8 cellular contexts compared by ENCODE assay signal in genomic region chr2:156340818-156341481, GRCh38. TPM values are rescaled to one million over a fixed set of nuclear protein-coding genes. Genes with fewer than 3 reads are reported as not detected.
DNase-seq lines count a peak whose midpoint lies in the region; ATAC-seq lines count a peak whose summit lies in the region.

No MANE protein-coding gene starts in this region.

- in situ Hi-C loops in GM23248 (cut with MboI): no loop called here

- peak overlapping the region; percentile 99 for H3K4me3 ChIP-seq in GM23248
- H3K4me3 ChIP-seq in iPS-18c (ENCODE audit: insufficient read depth, low read depth, low read length): peak overlapping the region; percentile 86

- H3K27ac Mint-ChIP-seq in activated naive CD8-positive, alpha-beta T cell treated with anti-CD3 and anti-CD28 coated beads, Interleukin-2, amount 10 ng/mL, durations not matched to agents 7 days and 5 days: peak overlapping the region; percentile 97

- no peaks in the 10 kb centered on the region for H3K9me2 ChIP-seq in GM23248 (ENCODE audit: insufficient read depth)

- H3K4me1 ChIP-seq in ES-I3 (ENCODE audit: insufficient read depth, low read length) (no peaks in the 10 kb centered on the region; the same call in 1 of the 2 replicates), GM23248 (ENCODE audit: insufficient read depth) (peaks cover 35% of the 10 kb centered on the region)

- H4K20me1 ChIP-seq in GM23248 (ENCODE audit: insufficient read depth): no peaks in the 10 kb centered on the region

- POLR2A ChIA-PET in activated naive CD8-positive, alpha-beta T cell treated with anti-CD3 and anti-CD28 coated beads, Interleukin-2, amount 10 ng/mL, durations not matched to agents 7 days and 5 days (lab: Charles Lee): interaction anchor here (1.0 to 2.7 kb wide), 5 partner anchors 10 to 248 kb away, joined by 3 to 14 read pairs (median 3); partner anchors contain the start of gene GPD2

- peak overlapping the region; percentile 95 for H3K4me3 Mint-ChIP-seq in activated naive CD8-positive, alpha-beta T cell treated with anti-CD3 and anti-CD28 coated beads, Interleukin-2, amount 10 ng/mL, durations not matched to agents 7 days and 5 days

- 7 to 9% methylated on average over 16 of the region's 16 CpGs for WGBS in GM23248 (ENCODE audit: low coverage in 1 of 2, low lambda C conversion rate in 2 of 2, missing lambda C conversion rate in 2 of 2), 2 experiments

- no peak for ATAC-seq in activated naive CD8-positive, alpha-beta T cell treated with anti-CD3 and anti-CD28 coated beads, Interleukin-2, amount 10 ng/mL, durations not matched to agents 7 days and 5 days (ENCODE audit: low read depth)

- H3K36me3 ChIP-seq in ES-I3 (ENCODE audit: insufficient read depth, low read length) (no peaks in the 10 kb centered on the region), GM23248 (ENCODE audit: low read depth) (no peaks in the 10 kb centered on the region)

- no peaks in the 10 kb centered on the region for H3K27me3 ChIP-seq in GM23248 (replicated peaks; ENCODE audit: insufficient read depth)

- no peaks in the 10 kb centered on the region for H3K36me3 Mint-ChIP-seq in activated naive CD8-positive, alpha-beta T cell treated with anti-CD3 and anti-CD28 coated beads, Interleukin-2, amount 10 ng/mL, durations not matched to agents 7 days and 5 days

- no peaks in the 10 kb centered on the region for H3K9me3 Mint-ChIP-seq in activated naive CD8-positive, alpha-beta T cell treated with anti-CD3 and anti-CD28 coated beads, Interleukin-2, amount 10 ng/mL, durations not matched to agents 7 days and 5 days

- H3K79me2 ChIP-seq in GM23248 (ENCODE audit: insufficient read depth): peaks cover 41% of the 10 kb centered on the region

- peaks cover 31% of the 10 kb centered on the region for H3K4me1 Mint-ChIP-seq in activated naive CD8-positive, alpha-beta T cell treated with anti-CD3 and anti-CD28 coated beads, Interleukin-2, amount 10 ng/mL, durations not matched to agents 7 days and 5 days

- H3F3A ChIP-seq in GM23248 (ENCODE audit: insufficient read depth): peaks cover 41% of the 10 kb centered on the region

- H3K27ac ChIP-seq in GM23248: peak overlapping the region; percentile 100

- peak; percentile 65 for DNase-seq in GM23248
- peak; percentile 24 to 73 for DNase-seq in NCI-H524 (lab: John Stamatoyannopoulos, UW)
- no peak for DNase-seq in activated naive CD8-positive, alpha-beta T cell treated with anti-CD3 and anti-CD28 coated beads, Interleukin-2, amount 10 ng/mL, durations not matched to agents 7 days and 5 days
- peak; percentile 48 for DNase-seq in stimulated activated CD4-positive, alpha-beta T cell treated with anti-CD3 and anti-CD28 coated beads, Interleukin-1b, Interleukin-23, amount 100 ng/mL, for 48 hours
- DNase-seq in D341Med (ENCODE audit: low spot score): no peak
- DNase-seq in GM19240 (ENCODE audit: insufficient read length, low spot score): no peak

- no peaks in the 10 kb centered on the region for H3K27me3 Mint-ChIP-seq in activated naive CD8-positive, alpha-beta T cell treated with anti-CD3 and anti-CD28 coated beads, Interleukin-2, amount 10 ng/mL, durations not matched to agents 7 days and 5 days

- H3K4me2 ChIP-seq in GM23248 (ENCODE audit: unreplicated experiment): peak overlapping the region; percentile 95

- H3K9me3 ChIP-seq in ES-I3 (ENCODE audit: control insufficient read depth, insufficient read depth, low read length) (no peaks in the 10 kb centered on the region), GM23248 (ENCODE audit: low read depth) (no peaks in the 10 kb centered on the region), iPS-18c (ENCODE audit: control insufficient read depth, insufficient read depth, low read length) (no peaks in the 10 kb centered on the region)

- peak overlapping the region; percentile 46 for H2AFZ ChIP-seq in GM23248

- H3K9ac ChIP-seq in ES-I3 (ENCODE audit: low read depth, low read length) (peak overlapping the region; percentile 90; the same call in 1 of the 2 replicates), GM23248 (peak overlapping the region; percentile 100)

RNA-seq across cellular contexts. Expression of gene NR4A2, which starts 8.4 kb away (rescaled TPM):
- total RNA-seq in GM23248 (2014; rRNA removed; shearing (Covaris generic)): 0.86 and 1.1 TPM in 2 replicates
- polyA plus RNA-seq in GM23248 (2016; fragmentation: Nextera tagmentation; extraction: Ambion mirVana): 1.9 and 2.9 TPM in 2 replicates
- total RNA-seq in activated naive CD8-positive, alpha-beta T cell treated with anti-CD3 and anti-CD28 coated beads, Interleukin-2, amount 10 ng/mL, durations not matched to agents 7 days and 5 days: 1 to 10 TPM; 3.0 to 3.2 TPM

Comparison
In these comparisons a context has a peak if more than half of its experiments do, and no peak if none do; other contexts are left out.
1. DNase-seq: peak in GM23248 (single experiment), NCI-H524 (2 of 2) and stimulated activated CD4-positive, alpha-beta T cell treated with anti-CD3 and anti-CD28 coated beads, Interleukin-1b, Interleukin-23, amount 100 ng/mL, for 48 hours (single experiment); none in activated naive CD8-positive, alpha-beta T cell treated with anti-CD3 and anti-CD28 coated beads, Interleukin-2, amount 10 ng/mL, durations not matched to agents 7 days and 5 days (single experiment), D341Med (single experiment) and GM19240 (single experiment).